Comparison of ENCODE assay signal across 15 cellular contexts in the genomic region with DNA sequence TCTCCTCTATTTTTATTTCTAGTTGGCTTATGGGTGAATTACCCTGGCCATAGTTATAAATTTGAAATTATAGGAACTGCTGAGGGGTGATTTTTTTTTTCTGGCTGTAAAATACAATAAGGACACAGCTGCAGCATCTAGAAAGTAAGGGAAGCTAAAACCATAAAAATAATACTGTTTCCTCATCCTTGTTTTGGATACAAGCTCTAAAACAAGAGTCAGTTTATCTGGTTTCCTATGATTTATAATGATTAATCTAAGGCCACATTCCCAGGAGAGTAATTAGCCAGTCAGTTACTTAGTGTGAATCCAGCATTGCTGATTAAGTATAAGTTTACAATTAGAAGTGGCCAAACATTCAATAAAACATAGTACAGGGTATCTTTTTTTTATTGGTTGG.
DNase-seq lines count a peak whose midpoint lies in the region; ATAC-seq lines count a peak whose summit lies in the region.
"Had no signal": no experiment of that assay in that cellular context is flagged by ENCODE, and none has a peak within 500 bp of the region (broad histone marks: within the 10 kb centered on the region; RNA-seq: fewer than 3 reads in every experiment).

No MANE protein-coding gene starts in this region.

- no peak for ATAC-seq in GM18873 (IDR thresholded peaks at IDR 0.05; ENCODE audit: low FRiP score, unreplicated experiment)
- ATAC-seq: HCT116 had no signal

- DNase-seq in HT-29 (ENCODE audit: low spot score) (peak; percentile 60), NCI-H82 treated with DMSO at 0.1 percent for 48 hours (lab: John Stamatoyannopoulos, UW; ENCODE audit: unreplicated experiment) (peak; percentile 46), kidney tubule cell (ENCODE audit: low spot score) (peak; percentile 9), renal cortical epithelial cell (ENCODE audit: low read depth) (peak; percentile 62), amniotic stem cell (lab: John Stamatoyannopoulos, UW) (no peak)
- no peak for DNase-seq in activated CD4-positive, alpha-beta T cell treated with anti-CD3 and anti-CD28 coated beads for 48 hours
- no peak for DNase-seq in stimulated activated CD4-positive, alpha-beta T cell treated with anti-CD3 and anti-CD28 coated beads, Interleukin-12 subunit alpha, Interleukin-12 subunit beta, amount 100 ng/mL, for 4 hours
- DNase-seq: BE2C; CD4-positive, alpha-beta memory T cell; DMS153; DND-41; GF-D8; GM23248 had no signal

Comparison
In these comparisons a context has a peak if more than half of its experiments do, and no peak if none do; other contexts are left out.
1. DNase-seq: peak in HT-29 (single experiment), NCI-H82 treated with DMSO at 0.1 percent for 48 hours (single experiment), kidney tubule cell (single experiment) and renal cortical epithelial cell (single experiment); none in activated CD4-positive, alpha-beta T cell treated with anti-CD3 and anti-CD28 coated beads for 48 hours (single experiment), stimulated activated CD4-positive, alpha-beta T cell treated with anti-CD3 and anti-CD28 coated beads, Interleukin-12 subunit alpha, Interleukin-12 subunit beta, amount 100 ng/mL, for 4 hours (single experiment) and amniotic stem cell (single experiment).